8 cellular contexts compared by ENCODE assay signal in the genomic region with DNA sequence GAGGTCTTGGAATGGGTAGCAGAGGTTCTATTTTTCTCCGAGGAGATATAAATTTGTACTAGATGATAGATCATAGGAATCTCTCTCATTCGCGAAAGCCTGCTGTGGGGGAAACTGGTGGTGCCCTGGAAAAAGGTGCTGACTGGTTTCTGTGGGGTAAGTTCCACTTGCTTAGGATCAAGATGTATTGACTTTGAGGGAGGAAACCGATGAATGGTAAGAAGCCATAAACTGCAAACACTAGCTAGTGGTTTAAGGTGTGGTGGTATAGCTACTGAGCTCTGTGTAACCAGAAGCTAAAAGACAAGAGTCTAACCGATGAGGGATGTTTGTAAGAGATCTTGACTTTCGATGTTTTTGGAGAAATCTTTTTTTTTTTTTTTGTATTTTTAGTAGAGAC. TPM values are rescaled to one million over a fixed set of nuclear protein-coding genes. Genes with fewer than 3 reads are reported as not detected.
DNase-seq lines count a peak whose midpoint lies in the region; ATAC-seq and TF ChIP-seq lines count a peak whose summit lies in the region.

No MANE protein-coding gene starts in this region.

- no peaks in the 10 kb centered on the region for H3K9me3 Mint-ChIP-seq in HFFc6
- H3K9me3 Mint-ChIP-seq in activated T-helper 17 cell treated with anti-CD3 and anti-CD28 coated beads, Interleukin-2, amount 50 U/mL, for 72 hours = no peaks in the 10 kb centered on the region
- no peaks in the 10 kb centered on the region for H3K9me3 Mint-ChIP-seq in stimulated activated naive B cell treated with anti-CD40 and anti-IgM and Interleukin-4, amounts not matched to agents 10 μg/mL and 1 μg/mL and 100 μg/mL, for 72 hours

- no peak for DNase-seq in AG09309 (ENCODE audit: low read depth)
- no peak for DNase-seq in HFFc6
- no peak for DNase-seq in stimulated activated naive B cell treated with anti-CD40 and anti-IgM and Interleukin-4, amounts not matched to agents 10 μg/mL and 1 μg/mL and 100 μg/mL, for 72 hours
- DNase-seq in NCI-H2029 (lab: John Stamatoyannopoulos, UW) = no peak

- peak; percentile 47 for ATAC-seq in activated T-helper 17 cell treated with anti-CD3 and anti-CD28 coated beads, Interleukin-2, amount 50 U/mL, for 72 hours (replicated peaks)
- ATAC-seq in stimulated activated naive B cell treated with anti-CD40 and anti-IgM and Interleukin-4, amounts not matched to agents 10 μg/mL and 1 μg/mL and 100 μg/mL, for 72 hours (replicated peaks) = no peak
- no peak for ATAC-seq in GM18505 (IDR thresholded peaks at IDR 0.05; ENCODE audit: unreplicated experiment)
- no peak for ATAC-seq in GM19395 (IDR thresholded peaks at IDR 0.05; ENCODE audit: unreplicated experiment)

- peak overlapping the region; percentile 94 for H3K4me3 Mint-ChIP-seq in HFFc6
- peak overlapping the region; percentile 95 for H3K4me3 Mint-ChIP-seq in activated T-helper 17 cell treated with anti-CD3 and anti-CD28 coated beads, Interleukin-2, amount 50 U/mL, for 72 hours
- H3K4me3 Mint-ChIP-seq in stimulated activated naive B cell treated with anti-CD40 and anti-IgM and Interleukin-4, amounts not matched to agents 10 μg/mL and 1 μg/mL and 100 μg/mL, for 72 hours = peak overlapping the region; percentile 86 to 98

- no peaks in the 10 kb centered on the region for H3K9me3 ChIP-seq in iPS-18c (ENCODE audit: control insufficient read depth, insufficient read depth, low read length)

- TF ChIP-seq CTCF in AG09309 (IDR thresholded peaks at IDR 0.05; ENCODE audit: control insufficient read depth, insufficient read depth, low read depth, low read length, missing control alignments) (no peak), HFFc6 (IDR thresholded peaks at IDR 0.05) (no peak)

- TF ChIP-seq POLR2A in GM18505 (IDR thresholded peaks at IDR 0.05; ENCODE audit: borderline replicate concordance, extremely low read depth, insufficient read depth, insufficient read length) = no peak

- H3K36me3 Mint-ChIP-seq in HFFc6 (ENCODE audit: low read depth) = peaks cover 4% of the 10 kb centered on the region; the same call in 1 of the 2 replicates
- peaks cover 32% of the 10 kb centered on the region for H3K36me3 Mint-ChIP-seq in activated T-helper 17 cell treated with anti-CD3 and anti-CD28 coated beads, Interleukin-2, amount 50 U/mL, for 72 hours (ENCODE audit: low read depth)
- H3K36me3 Mint-ChIP-seq in stimulated activated naive B cell treated with anti-CD40 and anti-IgM and Interleukin-4, amounts not matched to agents 10 μg/mL and 1 μg/mL and 100 μg/mL, for 72 hours = peaks cover 17 to 38% of the 10 kb centered on the region in 2 donors

- peak overlapping the region; percentile 87 for H3K4me3 ChIP-seq in AG09309 (ENCODE audit: control insufficient read depth, low read depth, low read length)
- H3K4me3 ChIP-seq in iPS-18c (ENCODE audit: insufficient read depth, low read depth, low read length) = peak overlapping the region; percentile 89

- H3K4me1 Mint-ChIP-seq in HFFc6 (ENCODE audit: low read depth) = peaks cover 63% of the 10 kb centered on the region
- peaks cover 41% of the 10 kb centered on the region for H3K4me1 Mint-ChIP-seq in activated T-helper 17 cell treated with anti-CD3 and anti-CD28 coated beads, Interleukin-2, amount 50 U/mL, for 72 hours
- H3K4me1 Mint-ChIP-seq in stimulated activated naive B cell treated with anti-CD40 and anti-IgM and Interleukin-4, amounts not matched to agents 10 μg/mL and 1 μg/mL and 100 μg/mL, for 72 hours = peaks cover 45 to 68% of the 10 kb centered on the region in 2 donors

- no peaks in the 10 kb centered on the region for H3K27me3 Mint-ChIP-seq in HFFc6 (ENCODE audit: insufficient read depth)
- H3K27me3 Mint-ChIP-seq in activated T-helper 17 cell treated with anti-CD3 and anti-CD28 coated beads, Interleukin-2, amount 50 U/mL, for 72 hours = no peaks in the 10 kb centered on the region
- no peaks in the 10 kb centered on the region for H3K27me3 Mint-ChIP-seq in stimulated activated naive B cell treated with anti-CD40 and anti-IgM and Interleukin-4, amounts not matched to agents 10 μg/mL and 1 μg/mL and 100 μg/mL, for 72 hours

- H3K27ac Mint-ChIP-seq in HFFc6 = peak overlapping the region; percentile 86
- H3K27ac Mint-ChIP-seq in activated T-helper 17 cell treated with anti-CD3 and anti-CD28 coated beads, Interleukin-2, amount 50 U/mL, for 72 hours = peak overlapping the region; percentile 92
- peak overlapping the region; percentile 95 for H3K27ac Mint-ChIP-seq in stimulated activated naive B cell treated with anti-CD40 and anti-IgM and Interleukin-4, amounts not matched to agents 10 μg/mL and 1 μg/mL and 100 μg/mL, for 72 hours

RNA-seq across cellular contexts. Expression of a gene that starts 0.8 kb away (rescaled TPM):
- total RNA-seq in HFFc6 (2021; fragmentation: NEBNext Ultra II Directional; extraction: Animal tissue kit (Norgen Biotek cat#: 25700)) = 10 to 100 TPM; 36.0 to 47.6 (median 43.1) TPM
- 10 to 100 TPM; 31.4 to 70.0 TPM for total RNA-seq in activated T-helper 17 cell treated with anti-CD3 and anti-CD28 coated beads, Interleukin-2, amount 50 U/mL, for 72 hours
